ENCODE assay signal across 24 cellular contexts in genomic region chr16:89588413-89589109, GRCh38. TPM values are rescaled to one million over a fixed set of nuclear protein-coding genes. Genes with fewer than 3 reads are reported as not detected.
DNase-seq lines count a peak whose midpoint lies in the region; ATAC-seq, FAIRE-seq and TF ChIP-seq lines count a peak whose summit lies in the region.
"Had no signal": no experiment of that assay in that cellular context is flagged by ENCODE, and none has a peak within 500 bp of the region (broad histone marks: within the 10 kb centered on the region; RNA-seq: fewer than 3 reads in every experiment).

No MANE protein-coding gene starts in this region.

- 100% methylated on average over 10 of the region's 26 CpGs for whole genome bisulfite sequencing in K562 (ENCODE audit: insufficient coverage, low coverage, missing lambda C conversion rate)

- intact Hi-C loops in K562 (cut with micrococcal nuclease) (no loop called here), kidney (cut with DNase I) (no loop called here)

- no peak overlapping the region for H3K4me2 ChIP-seq in K562 (ENCODE audit: insufficient read depth, low read length)
- H3K4me2 ChIP-seq: A549, BLaER1, GM23338 had no signal

- H3K9me1 ChIP-seq in K562 (ENCODE audit: control insufficient read depth, insufficient read depth, low read length): no peaks in the 10 kb centered on the region

- POLR2A ChIA-PET in K562 (lab: Yijun Ruan, JAX): interaction anchor here (0.6 kb wide), 1 partner anchor 52 kb away, joined by 3 read pairs; no protein-coding TSS in a partner anchor

- H3K4me3 ChIP-seq in K562 (no peak overlapping the region), kidney (ENCODE audit: low read length in 2 of 2) (no peak overlapping the region)
- H3K4me3 ChIP-seq: A549, BLaER1, GM23338 had no signal

- FAIRE-seq in K562 (lab: Jason Lieb, UNC): no peak
- no peak for FAIRE-seq in kidney (lab: Jason Lieb, UNC)
- FAIRE-seq: A549, GM12891, HTR-8/SVneo had no signal

- 0 out of 2 replicates have a peak, but pooled peaks have one; percentile 27 for TF ChIP-seq POLR2A in K562 (conservative IDR thresholded peaks at IDR 0.05)

- H3K9ac ChIP-seq in K562 (ENCODE audit: insufficient read depth in 1 of 2, low read depth in 2 of 2, low read length in 2 of 2): no peak overlapping the region
- H3K9ac ChIP-seq in kidney (ENCODE audit: low read length in 2 of 2): no peak overlapping the region
- H3K9ac ChIP-seq: BLaER1 had no signal

- H4K20me1 ChIP-seq in K562 (replicated peaks; ENCODE audit: control insufficient read depth, insufficient read depth, low read length): no peaks in the 10 kb centered on the region

- H3K36me3 ChIP-seq in K562 (ENCODE audit: control insufficient read depth, insufficient read depth, low read length): peaks cover 74% of the 10 kb centered on the region; the same call in 2 of the 3 replicates
- H3K36me3 ChIP-seq in kidney (ENCODE audit: control insufficient read depth in 1 of 2, insufficient read depth in 2 of 2, low read length in 2 of 2): no peaks in the 10 kb centered on the region

- no TSS peak for BruUV-seq in K562 (replicated peaks; lab: Mats Ljungman, UMichigan)

- in situ Hi-C loops in K562 (cut with MboI): no loop called here

- H3K4me1 ChIP-seq in K562 (replicated peaks in 1 of 2; ENCODE audit: control insufficient read depth in 2 of 2, insufficient read depth in 2 of 2, low read length in 2 of 2) (peaks cover 0 to 49% of the 10 kb centered on the region in 2 experiments; a peak in 2 of 5 replicates), kidney (ENCODE audit: control insufficient read depth in 1 of 2, insufficient read depth in 1 of 2, low read depth in 1 of 2, low read length in 2 of 2) (no peaks in the 10 kb centered on the region)
- H3K4me1 ChIP-seq: A549 had no signal

- peaks cover 17% of the 10 kb centered on the region for H3K9me3 ChIP-seq in K562 (replicated peaks; ENCODE audit: control insufficient read depth, insufficient read depth, low read depth, low read length)
- no peaks in the 10 kb centered on the region for H3K9me3 ChIP-seq in kidney (ENCODE audit: control insufficient read depth in 1 of 2, low read length in 2 of 2)
- H3K9me3 ChIP-seq: A549, BLaER1 had no signal

- TF ChIP-seq EP300 in K562 (IDR thresholded peaks at IDR 0.05; ENCODE audit: low read length): no peak

- no peak for ATAC-seq in K562
- ATAC-seq: A549, GM23338 had no signal

- H3K27ac ChIP-seq in 22Rv1: peak overlapping the region; percentile 5; the same call in 1 of the 2 replicates
- H3K27ac ChIP-seq in K562 (ENCODE audit: extremely low read depth, low read depth, low read length): no peak overlapping the region
- H3K27ac ChIP-seq in kidney (ENCODE audit: low read depth in 2 of 2, low read length in 2 of 2): no peak overlapping the region
- H3K27ac ChIP-seq: A549, BLaER1 had no signal

- H2AFZ ChIP-seq in K562 (ENCODE audit: low read depth, low read length): no peak overlapping the region
- H2AFZ ChIP-seq: GM23338 had no signal

- H3K27me3 ChIP-seq in K562 (ENCODE audit: control insufficient read depth in 2 of 2, insufficient read depth in 2 of 2, low read length in 2 of 2): no peaks in the 10 kb centered on the region
- H3K27me3 ChIP-seq: BLaER1 had no signal

- TF ChIP-seq CTCF in 22Rv1 (IDR thresholded peaks at IDR 0.05) (no peak), K562 (IDR thresholded peaks at IDR 0.05 in 2 of 3, conservative IDR thresholded peaks at IDR 0.05 in 1 of 3; ENCODE audit: insufficient read depth in 2 of 3, low read depth in 1 of 3, low read length in 3 of 3) (no peak), kidney (IDR thresholded peaks at IDR 0.05; ENCODE audit: borderline replicate concordance, extremely low read depth, insufficient read depth) (no peak), GM10266 (IDR thresholded peaks at IDR 0.05; ENCODE audit: control insufficient read depth, insufficient read depth, low read depth, missing control alignments) (no peak)

- peak; percentile 24 for DNase-seq in COLO668 (lab: John Stamatoyannopoulos, UW; ENCODE audit: unreplicated experiment)
- DNase-seq in K562 (ENCODE audit: extremely low read depth in 1 of 4, low spot score in 3 of 4): no peak
- DNase-seq in kidney: peak; percentile 72
- no peak for DNase-seq in GM10266 (ENCODE audit: extremely low spot score)
- no peak for DNase-seq in glomerular visceral epithelial cell (ENCODE audit: extremely low spot score)
- DNase-seq in activated T-cell treated with anti-CD3 and anti-CD28 coated beads, Interleukin-2, amount 50 U/mL, for 48 hours: no peak
- DNase-seq in AG08396 (ENCODE audit: low spot score): no peak
- DNase-seq: Calu3, DMS 273 treated with DMSO at 0.1 percent for 48 hours, DMS53, DND-41, EL, H9, KG1 had no signal

- H3K79me2 ChIP-seq in K562 (ENCODE audit: control insufficient read depth, insufficient read depth, low read length): no peaks in the 10 kb centered on the region

- CTCF ChIA-PET in K562 (lab: Yijun Ruan, JAX; ENCODE audit: low intra/inter-chr PET ratio): no interaction called here

- TF ChIP-seq RAD21 in K562 (CRISPR knock-in tag; conservative IDR thresholded peaks at IDR 0.05 in 1 of 2, IDR thresholded peaks at IDR 0.05 in 1 of 2): no peak

TF ChIP-seq in K562, 482 proteins besides CTCF, POLR2A, EP300 and RAD21:
- TF ChIP-seq NONO (IDR thresholded peaks at IDR 0.05; ENCODE audit: low read depth in 2 of 2, low read length in 1 of 2) (no peak), TEAD4 (IDR thresholded peaks at IDR 0.05; ENCODE audit: low read length) (no peak), TEAD4 (CRISPR knock-in tag; IDR thresholded peaks at IDR 0.05; ENCODE audit: borderline replicate concordance) (0 out of 2 replicates have a peak, but pooled peaks have one; percentile 28)

RNA-seq across cellular contexts. Expression of gene CPNE7, which starts 13.0 kb away (rescaled TPM):
- total RNA-seq in K562 (2011; cell fraction: chromatin; rRNA removed; ENCODE audit: low replicate concordance): 170 and 336 TPM in 2 replicates
- 170 and 181 TPM in 2 replicates for total RNA-seq in K562 (2011; cell fraction: nucleolus; rRNA removed)
- 123 and 131 TPM in 2 replicates for total RNA-seq in K562 (2011; cell fraction: nucleoplasm; rRNA removed)
- total RNA-seq in K562 (2014; rRNA removed) (46.8 and 63.6 TPM in 2 replicates), K562 (2014; rRNA removed; fragmentation: Illumina TruSeq; extraction: Trizol) (16.2 and 18.8 TPM in 2 replicates), K562 (2015; rRNA removed; fragmentation: Illumina TruSeq; extraction: Trizol) (16.9 and 18.5 TPM in 2 replicates), K562 (2021) (58.8 and 73.4 TPM in 2 replicates), kidney (13.7 TPM)
- polyA plus RNA-seq in K562 (2011; rRNA removed) (32.7 and 33.6 TPM in 2 replicates), K562 (2014; fragmentation: Illumina TruSeq; extraction: Trizol) (31.5 and 39.1 TPM in 2 replicates), K562 (2014; fragmentation: Nextera tagmentation; extraction: Ambion mirVana) (1 to 10 TPM in 1 of 2 experiments, under 1 TPM in 1; 0.30 to 1.9 TPM), K562 (2014; rRNA removed) (67.3 and 78.1 TPM in 2 replicates), kidney (ENCODE audit: insufficient read depth, low read depth, low replicate concordance) (1.5 TPM)
- polyA plus RNA-seq in K562 (2011; cell fraction: cytosol; rRNA removed): 19.6 and 36.0 TPM in 2 replicates
- polyA plus RNA-seq in K562 (2011; cell fraction: nucleus; rRNA removed): 330 and 699 TPM in 2 replicates
- polyA plus RNA-seq in K562 (2012): 44.5 and 48.7 TPM in 2 replicates
- polyA minus RNA-seq in K562 (2011; rRNA and poly(A)+ RNA removed): 9.2 TPM in 2 replicates
- 10.7 and 11.9 TPM in 2 replicates for polyA minus RNA-seq in K562 (2011; cell fraction: cytosol; rRNA and poly(A)+ RNA removed)
- polyA minus RNA-seq in K562 (2011; cell fraction: nucleus; rRNA and poly(A)+ RNA removed): 34.3 and 47.3 TPM in 2 replicates
- polyA plus RNA-seq: CD14-positive monocyte, IgD-negative memory B cell had no signal

RNA-seq across cellular contexts. Expression of gene DPEP1, which starts 24.9 kb away (rescaled TPM):
- total RNA-seq in K562 (2011; cell fraction: chromatin; rRNA removed; ENCODE audit: low replicate concordance): 0.23 TPM in 1 of 2 replicates, not detected in the other
- 0.67 and 1.3 TPM in 2 replicates for total RNA-seq in K562 (2011; cell fraction: nucleolus; rRNA removed)
- 0.46 TPM in 1 of 2 replicates, not detected in the other for total RNA-seq in K562 (2011; cell fraction: nucleoplasm; rRNA removed)
- 0.14 TPM in 1 of 2 replicates, not detected in the other for total RNA-seq in K562 (2014; rRNA removed)
- not detected in 2 replicates for total RNA-seq in K562 (2014; rRNA removed; fragmentation: Illumina TruSeq; extraction: Trizol)
- not detected in 2 replicates for total RNA-seq in K562 (2015; rRNA removed; fragmentation: Illumina TruSeq; extraction: Trizol)
- 0.20 and 0.22 TPM in 2 replicates for total RNA-seq in K562 (2021)
- polyA plus RNA-seq in K562 (2011; rRNA removed): 0.31 and 0.34 TPM in 2 replicates
- polyA plus RNA-seq in K562 (2011; cell fraction: cytosol; rRNA removed): 0.22 and 1.2 TPM in 2 replicates
- 1.1 TPM in 2 replicates for polyA plus RNA-seq in K562 (2011; cell fraction: nucleus; rRNA removed)
- polyA plus RNA-seq in K562 (2012): 0.17 and 0.21 TPM in 2 replicates
- 0.08 TPM in 1 of 2 replicates, not detected in the other for polyA plus RNA-seq in K562 (2014; fragmentation: Illumina TruSeq; extraction: Trizol)
- not detected for polyA plus RNA-seq in K562 (2014; fragmentation: Nextera tagmentation; extraction: Ambion mirVana)
- 0.18 TPM in 1 of 2 replicates, not detected in the other for polyA plus RNA-seq in K562 (2014; rRNA removed)
- not detected in 2 replicates for polyA minus RNA-seq in K562 (2011; rRNA and poly(A)+ RNA removed)
- not detected in 2 replicates for polyA minus RNA-seq in K562 (2011; cell fraction: cytosol; rRNA and poly(A)+ RNA removed)
- not detected in 2 replicates for polyA minus RNA-seq in K562 (2011; cell fraction: nucleus; rRNA and poly(A)+ RNA removed)
- 24.2 TPM for total RNA-seq in kidney
- 433 TPM for polyA plus RNA-seq in kidney (ENCODE audit: insufficient read depth, low read depth, low replicate concordance)
- total RNA-seq: Calu3; CD4-positive, alpha-beta memory T cell; G401 had no signal
- polyA plus RNA-seq: CD14-positive monocyte; CD4-positive, alpha-beta memory T cell; IgD-negative memory B cell had no signal

RNA-seq across cellular contexts. Expression of gene RPL13, which starts 28.1 kb away (rescaled TPM):
- 190 and 375 TPM in 2 replicates for total RNA-seq in K562 (2011; cell fraction: chromatin; rRNA removed; ENCODE audit: low replicate concordance)
- 1,145 and 1,282 TPM in 2 replicates for total RNA-seq in K562 (2011; cell fraction: nucleolus; rRNA removed)
- 741 and 1,472 TPM in 2 replicates for total RNA-seq in K562 (2011; cell fraction: nucleoplasm; rRNA removed)
- total RNA-seq in K562 (2014; rRNA removed): 6,042 and 8,261 TPM in 2 replicates
- total RNA-seq in K562 (2014; rRNA removed; fragmentation: Illumina TruSeq; extraction: Trizol): 916 and 1,208 TPM in 2 replicates
- 2,074 and 2,169 TPM in 2 replicates for total RNA-seq in K562 (2015; rRNA removed; fragmentation: Illumina TruSeq; extraction: Trizol)
- 2,859 and 3,283 TPM in 2 replicates for total RNA-seq in K562 (2021)
- 1,633 and 2,887 TPM in 2 replicates for polyA plus RNA-seq in K562 (2011; rRNA removed)
- 3,426 and 8,334 TPM in 2 replicates for polyA plus RNA-seq in K562 (2011; cell fraction: cytosol; rRNA removed)
- 2,104 and 2,686 TPM in 2 replicates for polyA plus RNA-seq in K562 (2011; cell fraction: nucleus; rRNA removed)
- polyA plus RNA-seq in K562 (2012): 2,765 and 5,488 TPM in 2 replicates
- 1,258 and 1,518 TPM in 2 replicates for polyA plus RNA-seq in K562 (2014; fragmentation: Illumina TruSeq; extraction: Trizol)
- polyA plus RNA-seq in K562 (2014; fragmentation: Nextera tagmentation; extraction: Ambion mirVana): 100 to 1,000 TPM; 227 to 348 TPM
- 4,293 and 4,381 TPM in 2 replicates for polyA plus RNA-seq in K562 (2014; rRNA removed)
- polyA minus RNA-seq in K562 (2011; rRNA and poly(A)+ RNA removed): 413 and 474 TPM in 2 replicates
- 1,370 and 2,343 TPM in 2 replicates for polyA minus RNA-seq in K562 (2011; cell fraction: cytosol; rRNA and poly(A)+ RNA removed)
- 505 and 641 TPM in 2 replicates for polyA minus RNA-seq in K562 (2011; cell fraction: nucleus; rRNA and poly(A)+ RNA removed)
- total RNA-seq in kidney: 1,694 TPM
- polyA plus RNA-seq in kidney (ENCODE audit: insufficient read depth, low read depth, low replicate concordance): 3,146 TPM

Comparison
In these comparisons a context has a peak if more than half of its experiments do, and no peak if none do; other contexts are left out.
1. DNase-seq: peak in COLO668 (single experiment) and kidney (single experiment); none in K562 (0 of 4), GM10266 (single experiment), glomerular visceral epithelial cell (single experiment), activated T-cell treated with anti-CD3 and anti-CD28 coated beads, Interleukin-2, amount 50 U/mL, for 48 hours (0 of 2) and AG08396 (single experiment).
2. RNA of gene DPEP1, which starts 24.9 kb away (total RNA-seq): 24.2 TPM in kidney (single experiment); 0.14 to 1.3 TPM in K562; every median in the first group is over 10 times any median in the second.